10 cellular contexts compared by ENCODE assay signal in genomic region chr9:20300430-20301115, GRCh38.
"Had no signal": no experiment of that assay in that cellular context is flagged by ENCODE, and none has a peak within 500 bp of the region (broad histone marks: within the 10 kb centered on the region; RNA-seq: fewer than 3 reads in every experiment).

No MANE protein-coding gene starts in this region.

- H3K27ac Mint-ChIP-seq: activated CD4-positive, alpha-beta T cell treated with anti-CD3 and anti-CD28 coated beads, Interleukin-2, amount 10 ng/mL, durations not matched to agents 24 days and 14 days had no signal

- H3K9me3 ChIP-seq: ascending aorta, esophagus squamous epithelium, left lung, ovary, tibial artery, uterus had no signal

- H3K27me3 ChIP-seq: ascending aorta, esophagus squamous epithelium, left lung, ovary, tibial artery, uterus had no signal

- H3K27me3 Mint-ChIP-seq: activated CD4-positive, alpha-beta T cell treated with anti-CD3 and anti-CD28 coated beads, Interleukin-2, amount 10 ng/mL, durations not matched to agents 24 days and 14 days had no signal

- H3K36me3 ChIP-seq: ascending aorta, esophagus squamous epithelium, left lung, ovary, tibial artery, uterus had no signal

- H3K4me3 Mint-ChIP-seq: activated CD4-positive, alpha-beta T cell treated with anti-CD3 and anti-CD28 coated beads, Interleukin-2, amount 10 ng/mL, durations not matched to agents 24 days and 14 days; neural crest cell had no signal

- ATAC-seq: left lung had no signal

- DNase-seq: activated CD4-positive, alpha-beta T cell treated with anti-CD3 and anti-CD28 coated beads, Interleukin-2, amount 10 ng/mL, durations not matched to agents 24 days and 14 days; dorsolateral prefrontal cortex; esophagus squamous epithelium; left lung; mesenchymal stem cell; ovary; tibial artery; uterus had no signal

- H3K27ac ChIP-seq: ascending aorta, dorsolateral prefrontal cortex, esophagus squamous epithelium, left lung, ovary, tibial artery, uterus had no signal

- H3K4me1 ChIP-seq: ascending aorta, left lung, tibial artery had no signal

- H3K4me3 ChIP-seq: ascending aorta, dorsolateral prefrontal cortex, esophagus squamous epithelium, left lung, ovary, tibial artery, uterus had no signal

- H3K9me3 Mint-ChIP-seq: activated CD4-positive, alpha-beta T cell treated with anti-CD3 and anti-CD28 coated beads, Interleukin-2, amount 10 ng/mL, durations not matched to agents 24 days and 14 days; neural crest cell had no signal
